In the genomic region with DNA sequence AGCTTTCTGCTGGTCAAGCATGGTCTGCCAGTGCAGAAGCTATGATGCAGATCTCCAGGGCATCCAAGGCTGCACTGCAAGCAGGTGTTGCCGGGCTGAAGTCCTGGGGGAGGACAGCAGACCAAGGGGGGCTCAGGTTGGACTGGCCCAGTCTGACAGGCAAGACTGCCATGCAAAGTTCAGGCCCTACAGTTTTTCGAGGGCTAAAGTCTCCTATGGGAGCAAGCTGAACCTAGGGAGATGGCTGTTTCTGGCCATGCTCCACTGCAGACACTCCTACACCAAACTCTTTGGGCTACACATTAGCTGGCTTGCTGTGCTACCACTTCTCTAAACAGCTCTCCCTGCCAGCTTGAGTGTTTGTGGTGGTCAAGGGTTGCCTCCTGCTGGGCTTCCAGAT, we compare ENCODE assay signal across 30 cellular contexts.
"Had no signal": no experiment of that assay in that cellular context is flagged by ENCODE, and none has a peak within 500 bp of the region (broad histone marks: within the 10 kb centered on the region; RNA-seq: fewer than 3 reads in every experiment).

No MANE protein-coding gene starts in this region.

- DNase-seq: activated CD4-positive, alpha-beta T cell treated with anti-CD3 and anti-CD28 coated beads for 1 hour; activated CD4-positive, alpha-beta T cell treated with anti-CD3 and anti-CD28 coated beads, Interleukin-2, amount 10 ng/mL, durations not matched to agents 7 days and 5 days; activated CD8-positive, alpha-beta memory T cell treated with anti-CD3 and anti-CD28 coated beads, Interleukin-2, amount 10 ng/mL, durations not matched to agents 7 days and 5 days; activated CD8-positive, alpha-beta T cell treated with anti-CD3 and anti-CD28 coated beads, Interleukin-2, amount 10 ng/mL, durations not matched to agents 7 days and 5 days; activated T-cell treated with anti-CD3 and anti-CD28 coated beads, Interleukin-2, amount 50 U/mL, for 48 hours; anterior cingulate cortex; effector CD8-positive, alpha-beta T cell; esophagus squamous epithelium; foreskin melanocyte; heart right ventricle; naive B cell; nephron progenitor cell; ovary; retina; sigmoid colon; small intestine; stimulated activated CD4-positive, alpha-beta T cell treated with anti-CD3 and anti-CD28 coated beads, Interleukin-4, amount 100 ng/mL, for 24 hours; stimulated activated naive B cell treated with anti-CD40 and anti-IgM and Interleukin-4, amounts not matched to agents 10 μg/mL and 1 μg/mL and 100 μg/mL, for 72 hours; T-helper 17 cell; T1000 had no signal

- H3K27me3 ChIP-seq: esophagus squamous epithelium, heart right ventricle, ovary, sigmoid colon, suprapubic skin, tibial nerve had no signal

- H3K27ac ChIP-seq: epithelial cell of prostate, esophagus squamous epithelium, heart right ventricle, ovary, sigmoid colon, suprapubic skin, tibial nerve had no signal

- H3K27me3 Mint-ChIP-seq: progenitor cell of endocrine pancreas had no signal

- H3K36me3 Mint-ChIP-seq: activated CD8-positive, alpha-beta memory T cell treated with anti-CD3 and anti-CD28 coated beads, Interleukin-2, amount 10 ng/mL, durations not matched to agents 7 days and 5 days; activated naive CD8-positive, alpha-beta T cell; mesothelial cell of epicardium had no signal

- H3K4me3 ChIP-seq: esophagus squamous epithelium, heart right ventricle, ovary, sigmoid colon, suprapubic skin, tibial nerve had no signal

- H3K4me3 Mint-ChIP-seq: activated CD4-positive, alpha-beta T cell treated with anti-CD3 and anti-CD28 coated beads, Interleukin-2, amount 10 ng/mL, durations not matched to agents 7 days and 5 days; activated CD8-positive, alpha-beta memory T cell treated with anti-CD3 and anti-CD28 coated beads, Interleukin-2, amount 10 ng/mL, durations not matched to agents 7 days and 5 days; activated CD8-positive, alpha-beta T cell treated with anti-CD3 and anti-CD28 coated beads, Interleukin-2, amount 10 ng/mL, durations not matched to agents 7 days and 5 days; activated naive CD8-positive, alpha-beta T cell; mesothelial cell of epicardium; naive B cell; nephron progenitor cell; stimulated activated naive B cell treated with anti-CD40 and anti-IgM and Interleukin-4, amounts not matched to agents 10 μg/mL and 1 μg/mL and 100 μg/mL, for 72 hours; T-helper 17 cell had no signal

- H3K9me3 ChIP-seq: esophagus squamous epithelium, suprapubic skin had no signal

- H3K36me3 ChIP-seq: esophagus squamous epithelium, heart right ventricle, ovary, sigmoid colon, suprapubic skin, tibial nerve had no signal

- FAIRE-seq: colon, endometrium, small intestine, urothelium cell line had no signal

- H3K4me1 Mint-ChIP-seq: activated CD4-positive, alpha-beta T cell treated with anti-CD3 and anti-CD28 coated beads, Interleukin-2, amount 10 ng/mL, durations not matched to agents 7 days and 5 days; activated CD8-positive, alpha-beta memory T cell treated with anti-CD3 and anti-CD28 coated beads, Interleukin-2, amount 10 ng/mL, durations not matched to agents 7 days and 5 days; mesothelial cell of epicardium; naive B cell; nephron progenitor cell; stimulated activated naive B cell treated with anti-CD40 and anti-IgM and Interleukin-4, amounts not matched to agents 10 μg/mL and 1 μg/mL and 100 μg/mL, for 72 hours; T-helper 17 cell had no signal

- H3K4me1 ChIP-seq: esophagus squamous epithelium, heart right ventricle, sigmoid colon, suprapubic skin, tibial nerve had no signal

- H3K27ac Mint-ChIP-seq: activated CD4-positive, alpha-beta T cell treated with anti-CD3 and anti-CD28 coated beads, Interleukin-2, amount 10 ng/mL, durations not matched to agents 7 days and 5 days; activated CD8-positive, alpha-beta memory T cell treated with anti-CD3 and anti-CD28 coated beads, Interleukin-2, amount 10 ng/mL, durations not matched to agents 7 days and 5 days; activated CD8-positive, alpha-beta T cell treated with anti-CD3 and anti-CD28 coated beads, Interleukin-2, amount 10 ng/mL, durations not matched to agents 7 days and 5 days; activated naive CD8-positive, alpha-beta T cell; activated T-helper 2 cell treated with anti-CD3 and anti-CD28 coated beads, Interferon-gamma antibody, Interleukin-2, Interleukin-4, amounts not matched to agents 10 μg/mL and 5 μg/mL and 100 μg/mL, durations not matched to agents 14 hours and 24 hours and 36 hours; mesothelial cell of epicardium; naive B cell; nephron progenitor cell; progenitor cell of endocrine pancreas; stimulated activated naive B cell treated with anti-CD40 and anti-IgM and Interleukin-4, amounts not matched to agents 10 μg/mL and 1 μg/mL and 100 μg/mL, for 72 hours; T-helper 17 cell had no signal

- H3K9me3 Mint-ChIP-seq: activated CD4-positive, alpha-beta T cell treated with anti-CD3 and anti-CD28 coated beads, Interleukin-2, amount 10 ng/mL, durations not matched to agents 7 days and 5 days had no signal
